7 cellular contexts compared by ENCODE assay signal in the genomic region with DNA sequence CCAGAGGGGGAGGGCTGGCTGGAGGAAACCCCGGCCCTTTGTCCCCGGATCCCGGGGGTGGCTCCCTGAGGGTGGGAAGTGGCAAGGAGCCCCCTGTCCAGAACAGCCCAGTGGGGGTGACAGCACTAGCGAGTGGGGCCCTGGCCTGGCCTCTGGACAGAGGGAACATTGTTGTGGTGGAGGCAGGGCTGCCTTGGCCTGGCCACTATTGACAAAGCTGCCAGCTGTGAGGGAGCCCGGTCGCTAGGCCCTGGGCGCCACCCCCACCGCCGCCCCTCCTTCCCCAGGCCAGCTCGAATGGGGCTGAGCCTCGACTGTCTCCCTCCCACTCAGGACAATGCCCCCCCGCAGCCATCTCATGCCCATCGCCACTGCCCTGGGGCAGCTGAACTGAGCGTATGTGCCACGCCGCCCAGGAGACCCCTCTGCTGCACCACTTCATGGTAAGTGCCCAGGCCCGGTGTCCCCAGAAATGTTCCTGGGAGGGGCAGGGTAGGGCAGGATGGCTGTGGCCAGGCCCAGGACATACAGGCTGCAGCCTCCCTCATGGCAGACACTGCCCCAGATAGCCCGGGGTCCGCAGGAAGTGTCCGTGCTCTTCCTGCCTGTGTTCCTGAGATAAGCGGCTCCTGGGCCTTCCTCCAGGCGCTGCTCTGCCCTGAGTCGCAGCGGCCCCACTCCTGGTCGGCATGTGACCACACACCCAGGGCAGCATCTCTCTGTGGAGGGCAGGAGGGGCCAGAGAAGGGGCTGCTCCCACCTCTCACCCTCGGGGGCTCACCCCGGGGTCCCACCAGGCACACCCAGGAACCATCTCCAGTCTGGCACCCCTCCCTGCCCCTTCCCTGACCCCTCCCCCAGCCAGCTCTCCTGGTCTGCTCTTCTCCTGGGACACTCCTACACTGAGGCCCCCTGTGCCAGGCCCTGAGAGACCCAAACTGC. TPM values are rescaled to one million over a fixed set of nuclear protein-coding genes. Genes with fewer than 3 reads are reported as not detected.
DNase-seq lines count a peak whose midpoint lies in the region; TF ChIP-seq lines count a peak whose summit lies in the region.

No MANE protein-coding gene starts in this region.

- DNase-seq in HT-29 (ENCODE audit: low spot score) (peak; percentile 44), adrenal gland (peak in 6 of 7 donors; percentile 32 to 69 (median 56)), hippocampal formation (lab: John Stamatoyannopoulos, UW) (peak; percentile 89 to 95), suprapubic skin (ENCODE audit: low spot score in 2 of 2) (peak in 1 of 2 donors; percentile 68), Kasumi-1 (lab: John Stamatoyannopoulos, UW) (no peak), NOMO-1 (lab: John Stamatoyannopoulos, UW; ENCODE audit: unreplicated experiment in 2 of 2) (no peak), NCI-H1417 (lab: John Stamatoyannopoulos, UW) (no peak)

- peak overlapping the region in 1 of 4 donors; percentile 42 for H3K4me3 ChIP-seq in adrenal gland
- H3K4me3 ChIP-seq in suprapubic skin = peak overlapping the region; percentile 16

- no peak for TF ChIP-seq EP300 in suprapubic skin (IDR thresholded peaks at IDR 0.05)

- peaks cover 0 to 18% of the 10 kb centered on the region in 2 donors for H3K4me1 ChIP-seq in adrenal gland (replicated peaks in 1 of 2)
- peaks cover 27% of the 10 kb centered on the region for H3K4me1 ChIP-seq in suprapubic skin

- TF ChIP-seq CTCF in adrenal gland (IDR thresholded peaks at IDR 0.05) (no peak), suprapubic skin (IDR thresholded peaks at IDR 0.05) (no peak)

- H3K36me3 ChIP-seq in adrenal gland (replicated peaks in 1 of 2) (no peaks in the 10 kb centered on the region), suprapubic skin (no peaks in the 10 kb centered on the region)

- H3K27me3 ChIP-seq in adrenal gland (no peaks in the 10 kb centered on the region), suprapubic skin (no peaks in the 10 kb centered on the region)

- TF ChIP-seq POLR2A in adrenal gland (IDR thresholded peaks at IDR 0.05) = peak in 1 of 2 donors; percentile 12
- no peak for TF ChIP-seq POLR2A in suprapubic skin (IDR thresholded peaks at IDR 0.05)

- peak overlapping the region; percentile 7 to 87 (median 75) for H3K27ac ChIP-seq in adrenal gland
- peak overlapping the region; percentile 54 for H3K27ac ChIP-seq in suprapubic skin

- intact Hi-C loops in adrenal gland (cut with DNase I) = loop anchor here in 1 of 2 donors (5.0 kb wide), 1 partner anchor 192 kb away; no protein-coding TSS in a partner anchor

- 18 to 77% (median 54%) methylated on average over 13 to 27 of the region's 27 CpGs; no CpG with 5 or more reads in 1 of the 4 donors for WGBS in adrenal gland, 4 donors
- 60% methylated on average over 1 of the region's 27 CpGs for WGBS in suprapubic skin

- no peaks in the 10 kb centered on the region for H3K9me3 ChIP-seq in adrenal gland (replicated peaks in 1 of 3)
- H3K9me3 ChIP-seq in suprapubic skin = no peaks in the 10 kb centered on the region

RNA-seq across cellular contexts. Expression of a gene that starts 1.4 kb away (rescaled TPM):
- 7.0 and 10.3 TPM in 2 replicates for total RNA-seq in HT-29 (2014; rRNA removed; shearing (Covaris generic))
- total RNA-seq in adrenal gland = 100 to 1,000 TPM in 1 of 8 donors, 10 to 100 TPM in 7; 31.2 to 103 (median 41.4) TPM
- 100 to 1,000 TPM in 1 of 3 donors, 10 to 100 TPM in 2; 21.7 to 119 (median 87.3) TPM for polyA plus RNA-seq in adrenal gland
- 10 to 100 TPM; 13.5 to 23.9 (median 19.8) TPM for total RNA-seq in suprapubic skin

RNA-seq across cellular contexts. Expression of a gene that starts 15.4 kb away (rescaled TPM):
- 1.1 and 5.6 TPM in 2 replicates for total RNA-seq in HT-29 (2014; rRNA removed; shearing (Covaris generic))
- total RNA-seq in adrenal gland (1 to 10 TPM in 4 of 8 donors, under 1 TPM in 3, not detected in 1; 0.14 to 2.9 (median 1.2) TPM), suprapubic skin (1 to 10 TPM in 2 of 4 donors, under 1 TPM in 2; 0.42 to 3.1 (median 1.2) TPM)
- polyA plus RNA-seq in adrenal gland = 10 to 100 TPM in 1 of 3 donors, 1 to 10 TPM in 1, under 1 TPM in 1; 0.31 to 20.5 (median 4.9) TPM

RNA-seq across cellular contexts. Expression of a gene that starts 28.8 kb away (rescaled TPM):
- total RNA-seq in HT-29 (2014; rRNA removed; shearing (Covaris generic)) = 173 and 197 TPM in 2 replicates
- total RNA-seq in adrenal gland (100 to 1,000 TPM in 2 of 8 donors, 10 to 100 TPM in 6; 75.8 to 144 (median 85.2) TPM), suprapubic skin (100 to 1,000 TPM in 1 of 4 donors, 10 to 100 TPM in 3; 58.1 to 105 (median 93.8) TPM)
- polyA plus RNA-seq in adrenal gland = 100 to 1,000 TPM in 2 of 3 donors, 10 to 100 TPM in 1; 73.9 to 112 (median 111) TPM

RNA-seq across cellular contexts. Expression of a gene that starts 29.1 kb away (rescaled TPM):
- total RNA-seq in HT-29 (2014; rRNA removed; shearing (Covaris generic)) = 496 and 561 TPM in 2 replicates
- 100 to 1,000 TPM; 162 to 609 (median 339) TPM for total RNA-seq in adrenal gland
- 1,000 to 10,000 TPM in 1 of 3 donors, 100 to 1,000 TPM in 2; 195 to 1,349 (median 921) TPM for polyA plus RNA-seq in adrenal gland
- 100 to 1,000 TPM in 3 of 4 donors, 10 to 100 TPM in 1; 86.7 to 200 (median 150) TPM for total RNA-seq in suprapubic skin

RNA-seq across cellular contexts. Expression of a gene that starts 40.8 kb away (rescaled TPM):
- 28.2 and 31.6 TPM in 2 replicates for total RNA-seq in HT-29 (2014; rRNA removed; shearing (Covaris generic))
- 10 to 100 TPM; 36.5 to 78.0 (median 53.4) TPM for total RNA-seq in adrenal gland
- 10 to 100 TPM; 29.7 to 58.6 (median 42.3) TPM for polyA plus RNA-seq in adrenal gland
- 1 to 10 TPM; 5.9 to 9.4 (median 7.4) TPM for total RNA-seq in suprapubic skin

Comparison
In these comparisons a context has a peak if more than half of its experiments do, and no peak if none do; other contexts are left out.
1. DNase-seq: peak in HT-29 (single experiment), adrenal gland (6 of 7) and hippocampal formation (2 of 2); none in Kasumi-1 (0 of 2), NOMO-1 (0 of 2) and NCI-H1417 (0 of 3).